30 cellular contexts compared by ENCODE assay signal in genomic region chr3:150098621-150099020, GRCh38.
DNase-seq lines count a peak whose midpoint lies in the region; ATAC-seq and FAIRE-seq lines count a peak whose summit lies in the region.
"Had no signal": no experiment of that assay in that cellular context is flagged by ENCODE, and none has a peak within 500 bp of the region (broad histone marks: within the 10 kb centered on the region; RNA-seq: fewer than 3 reads in every experiment).

No MANE protein-coding gene starts in this region.

- DNase-seq in GM18507 (ENCODE audit: extremely low spot score, insufficient read length, low read depth): no peak
- DNase-seq in stimulated activated naive CD4-positive, alpha-beta T cell (lab: John Stamatoyannopoulos, UW): no peak
- DNase-seq in activated T-cell treated with anti-CD3 and anti-CD28 coated beads, Interleukin-2, amount 50 U/mL, for 1 hour: no peak
- DNase-seq in activated T-cell treated with anti-CD3 and anti-CD28 coated beads, Interleukin-2, amount 50 U/mL, for 72 hours: no peak
- DNase-seq: activated CD4-positive, alpha-beta memory T cell treated with anti-CD3 and anti-CD28 coated beads, Interleukin-2, amount 10 ng/mL, durations not matched to agents 7 days and 5 days; activated effector memory CD4-positive, alpha-beta T cell treated with Interleukin-2 at 50 U/mL for 16 hours; activated naive CD8-positive, alpha-beta T cell treated with anti-CD3 and anti-CD28 coated beads for 36 hours; caudate nucleus; dermis blood vessel endothelial cell; DMS79; GF-D8; glutamatergic neuron; NCI-H1436 treated with DMSO at 0.1 percent for 48 hours; NCI-H2107; NCI-H510A; SHP77 treated with DMSO at 0.1 percent for 48 hours; stimulated activated CD4-positive, alpha-beta T cell treated with anti-CD3 and anti-CD28 coated beads, Interleukin-2, amount 100 ng/mL, for 48 hours; stimulated activated naive CD4-positive, alpha-beta T cell treated with Interleukin-2 at 50 U/mL for 16 hours; T-helper 9 cell had no signal

- peaks cover 26% of the 10 kb centered on the region for H3K27me3 Mint-ChIP-seq in activated T-cell treated with anti-CD3 and anti-CD28 coated beads, Interleukin-2, amount 50 U/mL, for 72 hours (ENCODE audit: low read depth)

- peak; percentile 58 for ATAC-seq in GM19397 (IDR thresholded peaks at IDR 0.05; ENCODE audit: unreplicated experiment)
- ATAC-seq in HG02798 (IDR thresholded peaks at IDR 0.05; ENCODE audit: poor library complexity, unreplicated experiment): peak; percentile 45
- ATAC-seq in HG03520 (IDR thresholded peaks at IDR 0.05; ENCODE audit: unreplicated experiment): peak; percentile 55
- no peak for ATAC-seq in GM21529 (IDR thresholded peaks at IDR 0.05; ENCODE audit: unreplicated experiment)
- no peak for ATAC-seq in activated T-cell treated with anti-CD3 and anti-CD28 coated beads, Interleukin-2, amount 50 U/mL, for 72 hours (replicated peaks in 1 of 2)
- ATAC-seq: A549; natural killer cell treated with Interleukin-12 subunit alpha and Interleukin-12 subunit beta and Interleukin-15 and Interleukin-18, amount 100 ng/mL, for 72 hours; WTC11 had no signal

- FAIRE-seq in GM18507 (lab: Jason Lieb, UNC): peak; percentile 60
- FAIRE-seq: astrocyte, H1, keratinocyte had no signal

- peaks cover 23% of the 10 kb centered on the region for H3K4me1 Mint-ChIP-seq in activated T-cell treated with anti-CD3 and anti-CD28 coated beads, Interleukin-2, amount 50 U/mL, for 72 hours (ENCODE audit: low read depth)
- H3K4me1 Mint-ChIP-seq: activated CD4-positive, alpha-beta memory T cell treated with anti-CD3 and anti-CD28 coated beads, Interleukin-2, amount 10 ng/mL, durations not matched to agents 7 days and 5 days; B cell had no signal

- H3K4me3 Mint-ChIP-seq in activated T-cell treated with anti-CD3 and anti-CD28 coated beads, Interleukin-2, amount 50 U/mL, for 72 hours: no peak overlapping the region
- H3K4me3 Mint-ChIP-seq: activated CD4-positive, alpha-beta memory T cell treated with anti-CD3 and anti-CD28 coated beads, Interleukin-2, amount 10 ng/mL, durations not matched to agents 7 days and 5 days; activated naive CD8-positive, alpha-beta T cell treated with anti-CD3 and anti-CD28 coated beads for 36 hours; B cell; natural killer cell treated with Interleukin-12 subunit alpha and Interleukin-12 subunit beta and Interleukin-15 and Interleukin-18, amount 100 ng/mL, for 72 hours; WTC11 had no signal

- H3K9me3 Mint-ChIP-seq in activated T-cell treated with anti-CD3 and anti-CD28 coated beads, Interleukin-2, amount 50 U/mL, for 72 hours: peaks cover 0 to 2% of the 10 kb centered on the region in 2 donors
- H3K9me3 Mint-ChIP-seq: activated CD4-positive, alpha-beta memory T cell treated with anti-CD3 and anti-CD28 coated beads, Interleukin-2, amount 10 ng/mL, durations not matched to agents 7 days and 5 days; natural killer cell treated with Interleukin-12 subunit alpha and Interleukin-12 subunit beta and Interleukin-15 and Interleukin-18, amount 100 ng/mL, for 72 hours had no signal

- H3K36me3 Mint-ChIP-seq in activated T-cell treated with anti-CD3 and anti-CD28 coated beads, Interleukin-2, amount 50 U/mL, for 72 hours (ENCODE audit: insufficient read depth in 2 of 2): no peaks in the 10 kb centered on the region
- H3K36me3 Mint-ChIP-seq: natural killer cell treated with Interleukin-12 subunit alpha and Interleukin-12 subunit beta and Interleukin-15 and Interleukin-18, amount 100 ng/mL, for 72 hours had no signal

- no peak overlapping the region for H3K27ac Mint-ChIP-seq in activated T-cell treated with anti-CD3 and anti-CD28 coated beads, Interleukin-2, amount 50 U/mL, for 72 hours
- H3K27ac Mint-ChIP-seq: activated CD4-positive, alpha-beta memory T cell treated with anti-CD3 and anti-CD28 coated beads, Interleukin-2, amount 10 ng/mL, durations not matched to agents 7 days and 5 days; activated naive CD8-positive, alpha-beta T cell treated with anti-CD3 and anti-CD28 coated beads for 36 hours; B cell; natural killer cell treated with Interleukin-12 subunit alpha and Interleukin-12 subunit beta and Interleukin-15 and Interleukin-18, amount 100 ng/mL, for 72 hours; WTC11 had no signal

Comparison
In these comparisons a context has a peak if more than half of its experiments do, and no peak if none do; other contexts are left out.
1. ATAC-seq: peak in GM19397 (single experiment), HG02798 (single experiment) and HG03520 (single experiment); none in GM21529 (single experiment) and activated T-cell treated with anti-CD3 and anti-CD28 coated beads, Interleukin-2, amount 50 U/mL, for 72 hours (0 of 2).